17 cellular contexts compared by ENCODE assay signal in the genomic region with DNA sequence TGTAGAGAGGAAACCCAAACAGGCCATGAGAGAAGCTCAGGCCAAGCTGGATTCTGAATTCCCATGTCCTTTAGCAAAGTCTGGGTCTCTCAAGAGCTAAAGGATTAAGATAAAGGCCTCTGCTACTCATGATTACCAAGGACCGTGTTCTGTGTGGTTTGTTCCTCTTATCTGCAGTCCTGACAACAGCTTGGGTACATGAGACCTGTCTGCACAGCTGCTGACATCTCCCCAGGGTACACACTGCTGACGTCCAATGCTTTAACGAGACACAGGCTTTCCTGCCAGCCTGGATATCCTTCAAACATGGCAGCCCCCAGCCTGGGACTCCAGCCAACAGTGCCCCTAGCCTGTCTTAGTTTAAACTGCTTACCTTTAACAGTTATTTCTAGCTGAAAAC.
DNase-seq lines count a peak whose midpoint lies in the region; ATAC-seq and TF ChIP-seq lines count a peak whose summit lies in the region.
"Had no signal": no experiment of that assay in that cellular context is flagged by ENCODE, and none has a peak within 500 bp of the region (broad histone marks: within the 10 kb centered on the region; RNA-seq: fewer than 3 reads in every experiment).

No MANE protein-coding gene starts in this region.

- 5 to 10% methylated on average over 3 of the region's 3 CpGs for WGBS in heart right ventricle, 2 donors

- H2AFZ ChIP-seq in Karpas-422 (ENCODE audit: low read length), result no peak overlapping the region
- H2AFZ ChIP-seq: GM23248 had no signal

- H3K27ac ChIP-seq in Karpas-422 (ENCODE audit: low read length) (no peak overlapping the region), heart right ventricle (peak overlapping the region in 2 of 10 donors; percentile 10 to 15)
- H3K27ac ChIP-seq: 22Rv1, C4-2B, GM23248, SK-N-MC had no signal

- H3K4me3 ChIP-seq in Karpas-422 (ENCODE audit: low read length), result no peak overlapping the region
- H3K4me3 ChIP-seq in heart right ventricle, result no peak overlapping the region
- H3K4me3 ChIP-seq: GM23248, SK-N-MC had no signal

- no peak for TF ChIP-seq CTCF in heart right ventricle (IDR thresholded peaks at IDR 0.05)

- peak; percentile 9 for DNase-seq in DMS153 (lab: John Stamatoyannopoulos, UW)
- no peak for DNase-seq in DMS153 treated with DMSO at 0.1 percent for 48 hours (lab: John Stamatoyannopoulos, UW; ENCODE audit: unreplicated experiment)
- DNase-seq in Karpas-422, result peak; percentile 41
- DNase-seq in heart right ventricle, result peak; percentile 17 to 31
- DNase-seq in activated CD4-positive, CD25-positive, alpha-beta regulatory T cell treated with anti-CD3 and anti-CD28 coated beads, Interleukin-2, amount 50 U/mL, for 72 hours, result no peak
- DNase-seq: Caco-2, DMS79 treated with DMSO at 0.1 percent for 48 hours, GM23248, NCI-H1048, NCI-H446, NCI-H774 had no signal

- H3K79me2 ChIP-seq in Karpas-422 (ENCODE audit: low read length), result no peaks in the 10 kb centered on the region

- no peaks in the 10 kb centered on the region for H3K36me3 ChIP-seq in Karpas-422 (ENCODE audit: insufficient read depth, low read length)
- no peaks in the 10 kb centered on the region for H3K36me3 ChIP-seq in heart right ventricle

- no peaks in the 10 kb centered on the region for H3K27me3 ChIP-seq in Karpas-422 (ENCODE audit: low read length)
- no peaks in the 10 kb centered on the region for H3K27me3 ChIP-seq in heart right ventricle

- H3K9ac ChIP-seq in Karpas-422 (ENCODE audit: low read length), result no peak overlapping the region
- H3K9ac ChIP-seq: GM23248 had no signal

- H3K9me3 ChIP-seq in Karpas-422 (ENCODE audit: low read length), result no peaks in the 10 kb centered on the region
- H3K9me3 ChIP-seq in heart right ventricle, result no peaks in the 10 kb centered on the region

- H3K4me2 ChIP-seq in Karpas-422 (ENCODE audit: low read depth, low read length, poor library complexity, severe bottlenecking), result no peak overlapping the region

- no peaks in the 10 kb centered on the region for H4K20me1 ChIP-seq in Karpas-422 (ENCODE audit: insufficient read depth, low read depth, low read length)

- no peaks in the 10 kb centered on the region for H3K9me2 ChIP-seq in Karpas-422 (replicated peaks; ENCODE audit: insufficient read depth, low read length)

- ATAC-seq in SK-N-SH treated with all-trans-retinoic acid at 6 μM for 48 hours (peak; percentile 36; the same call in 1 of the 3 replicates), heart right ventricle (peak in 7 of 8 donors; percentile 29 to 96 (median 78)), GM21367 (IDR thresholded peaks at IDR 0.05; ENCODE audit: unreplicated experiment) (no peak), HG03521 (IDR thresholded peaks at IDR 0.05; ENCODE audit: unreplicated experiment) (no peak)

- no peaks in the 10 kb centered on the region for H3K4me1 ChIP-seq in Karpas-422 (ENCODE audit: low read length)
- H3K4me1 ChIP-seq in heart right ventricle, result peaks cover 0 to 19% (median 7%) of the 10 kb centered on the region in 9 donors

- intact Hi-C loops in heart right ventricle (cut with DNase I), result loop anchor here in 1 of 10 donors (5.0 kb wide), 1 partner anchor 53 kb away; no protein-coding TSS in a partner anchor

TF ChIP-seq in SK-N-SH treated with all-trans-retinoic acid at 6 μM for 48 hours, 23 proteins besides CTCF, POLR2A, EP300 and RAD21:
- TF ChIP-seq, protein P1, sequence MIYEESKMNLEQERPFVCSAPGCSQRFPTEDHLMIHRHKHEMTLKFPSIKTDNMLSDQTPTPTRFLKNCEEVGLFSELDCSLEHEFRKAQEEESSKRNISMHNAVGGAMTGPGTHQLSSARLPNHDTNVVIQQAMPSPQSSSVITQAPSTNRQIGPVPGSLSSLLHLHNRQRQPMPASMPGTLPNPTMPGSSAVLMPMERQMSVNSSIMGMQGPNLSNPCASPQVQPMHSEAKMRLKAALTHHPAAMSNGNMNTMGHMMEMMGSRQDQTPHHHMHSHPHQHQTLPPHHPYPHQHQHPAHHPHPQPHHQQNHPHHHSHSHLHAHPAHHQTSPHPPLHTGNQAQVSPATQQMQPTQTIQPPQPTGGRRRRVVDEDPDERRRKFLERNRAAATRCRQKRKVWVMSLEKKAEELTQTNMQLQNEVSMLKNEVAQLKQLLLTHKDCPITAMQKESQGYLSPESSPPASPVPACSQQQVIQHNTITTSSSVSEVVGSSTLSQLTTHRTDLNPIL (CRISPR knock-in tag; IDR thresholded peaks at IDR 0.05; ENCODE audit: low read depth), result no peak
- no peak for TF ChIP-seq ZFP30 (CRISPR knock-in tag; IDR thresholded peaks at IDR 0.05)
- TF ChIP-seq ZNF8 (CRISPR knock-in tag; IDR thresholded peaks at IDR 0.05), result no peak

Comparison
In these comparisons a context has a peak if more than half of its experiments do, and no peak if none do; other contexts are left out.
1. DNase-seq: peak in DMS153 (single experiment), Karpas-422 (single experiment) and heart right ventricle (2 of 2); none in DMS153 treated with DMSO at 0.1 percent for 48 hours (single experiment) and activated CD4-positive, CD25-positive, alpha-beta regulatory T cell treated with anti-CD3 and anti-CD28 coated beads, Interleukin-2, amount 50 U/mL, for 72 hours (single experiment).
2. ATAC-seq: peak in SK-N-SH treated with all-trans-retinoic acid at 6 μM for 48 hours (single experiment) and heart right ventricle (7 of 8); none in GM21367 (single experiment) and HG03521 (single experiment).